In genomic region chr6:149846321-149846720, GRCh38 we compare ENCODE assay signal across 12 cellular contexts. TPM values are rescaled to one million over a fixed set of nuclear protein-coding genes. Genes with fewer than 3 reads are reported as not detected.
DNase-seq lines count a peak whose midpoint lies in the region; ATAC-seq, FAIRE-seq and TF ChIP-seq lines count a peak whose summit lies in the region.
"Had no signal": no experiment of that assay in that cellular context is flagged by ENCODE, and none has a peak within 500 bp of the region (broad histone marks: within the 10 kb centered on the region; RNA-seq: fewer than 3 reads in every experiment).

No MANE protein-coding gene starts in this region.

- H3K4me1 ChIP-seq in right atrium auricular region (peaks cover 0 to 22% of the 10 kb centered on the region in 2 donors), adipocyte (ENCODE audit: control insufficient read depth, insufficient read depth, low read length) (peaks cover 26% of the 10 kb centered on the region), keratinocyte (ENCODE audit: control insufficient read depth, extremely low read depth, insufficient read depth, low read length) (peaks cover 32% of the 10 kb centered on the region)

- peaks cover 3% of the 10 kb centered on the region for H3K9me1 ChIP-seq in keratinocyte (ENCODE audit: control insufficient read depth, extremely low read depth, insufficient read depth, low read length)

- H3K36me3 ChIP-seq in right atrium auricular region (no peaks in the 10 kb centered on the region), adipocyte (ENCODE audit: control insufficient read depth, insufficient read depth, low read length, severe bottlenecking) (peaks cover 6% of the 10 kb centered on the region), keratinocyte (ENCODE audit: control insufficient read depth in 2 of 2, extremely low read depth in 1 of 2, insufficient read depth in 2 of 2, low read length in 2 of 2) (peaks cover 3 to 30% of the 10 kb centered on the region in 2 experiments)

- H2AFZ ChIP-seq in keratinocyte (ENCODE audit: control insufficient read depth, low read length), result no peak overlapping the region

- dilution Hi-C loops in keratinocyte (cut with MboI; ENCODE audit: extremely low pct_ligation_motif_present, low sequenced_read_pairs), result no loop called here

- H3K79me2 ChIP-seq in keratinocyte (ENCODE audit: control insufficient read depth, insufficient read depth, low read length), result no peaks in the 10 kb centered on the region

- H3K9ac ChIP-seq in adipocyte (ENCODE audit: low read length) (no peak overlapping the region), keratinocyte (ENCODE audit: control insufficient read depth, extremely low read depth, insufficient read depth, low read length) (no peak overlapping the region)
- H3K9ac ChIP-seq: BLaER1 treated with 17β-estradiol and CSF1 and Interleukin-3, amounts not matched to agents 10 nM and 100 nM had no signal

- H3K27ac ChIP-seq in right atrium auricular region (no peak overlapping the region), keratinocyte (ENCODE audit: control insufficient read depth, insufficient read depth, low read length) (no peak overlapping the region)
- H3K27ac ChIP-seq: BLaER1 treated with 17β-estradiol and CSF1 and Interleukin-3, amounts not matched to agents 10 nM and 100 nM had no signal

- H3K27me3 ChIP-seq in right atrium auricular region (no peaks in the 10 kb centered on the region), adipocyte (replicated peaks; ENCODE audit: control insufficient read depth, insufficient read depth, low read length) (no peaks in the 10 kb centered on the region), keratinocyte (ENCODE audit: control insufficient read depth, extremely low read depth, insufficient read depth, low read length) (no peaks in the 10 kb centered on the region)
- H3K27me3 ChIP-seq: BLaER1 treated with 17β-estradiol and CSF1 and Interleukin-3, amounts not matched to agents 10 nM and 100 nM had no signal

- intact Hi-C loops in Right ventricle myocardium superior (cut with DNase I), result no loop called here

- TF ChIP-seq CTCF in right atrium auricular region (IDR thresholded peaks at IDR 0.05), result no peak
- no peak for TF ChIP-seq CTCF in keratinocyte (optimal IDR thresholded peaks at IDR 0.05 in 1 of 3, IDR thresholded peaks at IDR 0.05 in 1 of 3, conservative IDR thresholded peaks at IDR 0.05 in 1 of 3; ENCODE audit: extremely low read depth in 1 of 3, insufficient read depth in 2 of 3, low read length in 3 of 3)

- no peak for FAIRE-seq in keratinocyte (lab: Jason Lieb, UNC)

- no peak for ATAC-seq in Right ventricle myocardium superior (ENCODE audit: poor library complexity)
- no peak for ATAC-seq in GM21381 (IDR thresholded peaks at IDR 0.05; ENCODE audit: unreplicated experiment)
- no peak for ATAC-seq in GM21786 (IDR thresholded peaks at IDR 0.05; ENCODE audit: unreplicated experiment)

- H3K4me3 ChIP-seq in right atrium auricular region (no peak overlapping the region), adipocyte (ENCODE audit: low read length) (no peak overlapping the region), keratinocyte (ENCODE audit: control insufficient read depth in 2 of 3, extremely low read depth in 1 of 3, insufficient read depth in 2 of 3, low read depth in 1 of 3, low read length in 3 of 3) (no peak overlapping the region)
- H3K4me3 ChIP-seq: BLaER1 treated with 17β-estradiol and CSF1 and Interleukin-3, amounts not matched to agents 10 nM and 100 nM had no signal

- H4K20me1 ChIP-seq in keratinocyte (ENCODE audit: control insufficient read depth, extremely low read depth, insufficient read depth, low read length), result peaks cover 6% of the 10 kb centered on the region

- peak; percentile 56 for DNase-seq in right atrium auricular region (ENCODE audit: low spot score)
- DNase-seq in Right ventricle myocardium superior, result no peak
- peak; percentile 76 for DNase-seq in adipocyte (ENCODE audit: low read depth)
- DNase-seq in keratinocyte (ENCODE audit: low read depth, low spot score), result no peak
- no peak for DNase-seq in mesenteric fat pad (ENCODE audit: low spot score)
- no peak for DNase-seq in HuH-7.5 (ENCODE audit: low spot score)
- DNase-seq: activated CD4-positive, alpha-beta T cell treated with anti-CD3 and anti-CD28 coated beads, Interleukin-2, amount 10 ng/mL, durations not matched to agents 24 days and 14 days; central memory CD4-positive, alpha-beta T cell; islet precursor cell had no signal

- H3K4me2 ChIP-seq in keratinocyte (ENCODE audit: control insufficient read depth, extremely low read depth, insufficient read depth, low read depth, low read length), result peak overlapping the region; percentile 30

- H3K9me3 ChIP-seq in right atrium auricular region (no peaks in the 10 kb centered on the region), adipocyte (ENCODE audit: control insufficient read depth, low read length) (no peaks in the 10 kb centered on the region), keratinocyte (ENCODE audit: control insufficient read depth, low read depth, low read length) (no peaks in the 10 kb centered on the region)
- H3K9me3 ChIP-seq: BLaER1 treated with 17β-estradiol and CSF1 and Interleukin-3, amounts not matched to agents 10 nM and 100 nM had no signal

RNA-seq across cellular contexts. Expression of gene LRP11, which starts 17.8 kb away (rescaled TPM):
- total RNA-seq in right atrium auricular region (10 to 100 TPM; 17.0 to 25.7 TPM), Right ventricle myocardium superior (17.4 TPM), mesenteric fat pad (24.2 TPM)
- polyA plus RNA-seq in keratinocyte, result 26.4 to 49.2 TPM (median 31.1 TPM) in 3 replicates
- 48.7 TPM for polyA plus RNA-seq in keratinocyte (2011; ENCODE audit: low read depth)
- 23.3 and 33.9 TPM in 2 replicates for polyA plus RNA-seq in keratinocyte (2011; cell fraction: cytosol; rRNA removed)
- polyA plus RNA-seq in keratinocyte (2011; cell fraction: nucleus; rRNA removed), result 44.9 and 52.7 TPM in 2 replicates
- 25.2 and 70.7 TPM in 2 replicates for polyA plus RNA-seq in keratinocyte (2012; ENCODE audit: low replicate concordance)
- polyA minus RNA-seq in keratinocyte, result 46.2 to 99.9 TPM (median 57.1 TPM) in 3 replicates
- 46.0 TPM for polyA minus RNA-seq in keratinocyte (2011; cell fraction: cytosol; rRNA and poly(A)+ RNA removed)
- 46.4 and 66.9 TPM in 2 replicates for polyA minus RNA-seq in keratinocyte (2011; cell fraction: nucleus; rRNA and poly(A)+ RNA removed)

RNA-seq across cellular contexts. Expression of gene RAET1E, which starts 51.6 kb away (rescaled TPM):
- total RNA-seq in right atrium auricular region (1 to 10 TPM in 1 of 2 donors, under 1 TPM in 1; 0.52 to 4.3 TPM), Right ventricle myocardium superior (0.48 TPM), mesenteric fat pad (0.29 TPM)
- 8.4 to 24.9 TPM (median 14.0 TPM) in 3 replicates for polyA plus RNA-seq in keratinocyte
- polyA plus RNA-seq in keratinocyte (2011; ENCODE audit: low read depth), result 19.2 TPM
- polyA plus RNA-seq in keratinocyte (2011; cell fraction: cytosol; rRNA removed), result 7.7 and 14.8 TPM in 2 replicates
- 29.0 and 31.6 TPM in 2 replicates for polyA plus RNA-seq in keratinocyte (2011; cell fraction: nucleus; rRNA removed)
- polyA plus RNA-seq in keratinocyte (2012; ENCODE audit: low replicate concordance), result 4.6 and 45.2 TPM in 2 replicates
- polyA minus RNA-seq in keratinocyte, result 2.3 to 20.6 TPM (median 5.9 TPM) in 3 replicates
- 2.3 TPM for polyA minus RNA-seq in keratinocyte (2011; cell fraction: cytosol; rRNA and poly(A)+ RNA removed)
- 10.4 and 15.0 TPM in 2 replicates for polyA minus RNA-seq in keratinocyte (2011; cell fraction: nucleus; rRNA and poly(A)+ RNA removed)
- total RNA-seq: activated CD4-positive, alpha-beta T cell treated with anti-CD3 and anti-CD28 coated beads, Interleukin-2, amount 10 ng/mL, durations not matched to agents 24 days and 14 days had no signal

Comparison
In these comparisons a context has a peak if more than half of its experiments do, and no peak if none do; other contexts are left out.
1. DNase-seq: peak in right atrium auricular region (single experiment) and adipocyte (single experiment); none in Right ventricle myocardium superior (single experiment), keratinocyte (single experiment), mesenteric fat pad (single experiment) and HuH-7.5 (single experiment).